Comparison of ENCODE assay signal across 20 cellular contexts in genomic region chr1:68590473-68590872, GRCh38.
A peak's percentile ranks its signal among the peaks of the same experiment; 100 is the strongest.
DNase-seq lines count a peak whose midpoint lies in the region; ATAC-seq and TF ChIP-seq lines count a peak whose summit lies in the region.
"Had no signal": no experiment of that assay in that cellular context is flagged by ENCODE, and none has a peak within 500 bp of the region (broad histone marks: within the 10 kb centered on the region; RNA-seq: fewer than 3 reads in every experiment).

No MANE protein-coding gene starts in this region.

- no peak overlapping the region for H3K9ac ChIP-seq in mammary epithelial cell (ENCODE audit: insufficient read depth, low read length)
- H3K9ac ChIP-seq: BLaER1 treated with 17β-estradiol and CSF1 and Interleukin-3, amounts not matched to agents 10 nM and 100 nM had no signal

- no peaks in the 10 kb centered on the region for H3K4me1 Mint-ChIP-seq in activated CD4-positive, alpha-beta T cell treated with anti-CD3 and anti-CD28 coated beads for 36 hours
- H3K4me1 Mint-ChIP-seq: H9 had no signal

- no peak for ATAC-seq in activated CD4-positive, alpha-beta T cell treated with anti-CD3 and anti-CD28 coated beads for 36 hours
- ATAC-seq: GM12878, Panc1 had no signal

- H3K27ac ChIP-seq in mammary epithelial cell (ENCODE audit: insufficient read depth, low read depth, low read length): no peak overlapping the region
- H3K27ac ChIP-seq: BLaER1 treated with 17β-estradiol and CSF1 and Interleukin-3, amounts not matched to agents 10 nM and 100 nM had no signal

- no peaks in the 10 kb centered on the region for H3K9me3 Mint-ChIP-seq in activated CD4-positive, alpha-beta T cell treated with anti-CD3 and anti-CD28 coated beads for 36 hours (ENCODE audit: low read depth)
- H3K9me3 Mint-ChIP-seq: H9 had no signal

- H3K27ac Mint-ChIP-seq in activated CD4-positive, alpha-beta T cell treated with anti-CD3 and anti-CD28 coated beads for 36 hours: no peak overlapping the region
- H3K27ac Mint-ChIP-seq: H9 had no signal

- dilution Hi-C loops in mammary epithelial cell (cut with HindIII; ENCODE audit: low sequenced_read_pairs): no loop called here

- no peaks in the 10 kb centered on the region for H3K36me3 ChIP-seq in mammary epithelial cell (ENCODE audit: insufficient read depth, low read length)
- H3K36me3 ChIP-seq: BLaER1 treated with 17β-estradiol and CSF1 and Interleukin-3, amounts not matched to agents 10 nM and 100 nM had no signal

- POLR2A ChIA-PET in activated CD4-positive, alpha-beta T cell treated with anti-CD3 and anti-CD28 coated beads for 36 hours (lab: Charles Lee): no interaction called here

- TF ChIP-seq CTCF in mammary epithelial cell (conservative IDR thresholded peaks at IDR 0.05 in 1 of 2, IDR thresholded peaks at IDR 0.05 in 1 of 2; ENCODE audit: extremely low read depth in 1 of 2, insufficient read depth in 1 of 2, low read depth in 1 of 2, low read length in 2 of 2): peak; percentile 8 to 49

- no peak overlapping the region for H3K4me3 Mint-ChIP-seq in activated CD4-positive, alpha-beta T cell treated with anti-CD3 and anti-CD28 coated beads for 36 hours
- H3K4me3 Mint-ChIP-seq: H9 had no signal

- H3K27me3 Mint-ChIP-seq in activated CD4-positive, alpha-beta T cell treated with anti-CD3 and anti-CD28 coated beads for 36 hours: no peaks in the 10 kb centered on the region

- CTCF ChIA-PET in mammary epithelial cell (lab: Charles Lee; ENCODE audit: low non-redundant PET): no interaction called here
- CTCF ChIA-PET in activated CD4-positive, alpha-beta T cell treated with anti-CD3 and anti-CD28 coated beads for 36 hours (lab: Charles Lee): no interaction called here

- H3K27me3 ChIP-seq in mammary epithelial cell (ENCODE audit: insufficient read depth, low read length): no peaks in the 10 kb centered on the region
- H3K27me3 ChIP-seq: BLaER1 treated with 17β-estradiol and CSF1 and Interleukin-3, amounts not matched to agents 10 nM and 100 nM had no signal

- H2AFZ ChIP-seq in mammary epithelial cell (ENCODE audit: low read depth, low read length): no peak overlapping the region

- 93% methylated on average over 1 of the region's 1 CpG for WGBS in mammary epithelial cell (ENCODE audit: low coverage, missing lambda C conversion rate)

- in situ Hi-C loops in mammary epithelial cell (cut with MboI; ENCODE audit: low sequenced_read_pairs in 2 of 2): loop anchor here (5.0 to 25.0 kb wide), 4 partner anchors 118 to 1147 kb away; no protein-coding TSS in a partner anchor

- no peak overlapping the region for H3K4me2 ChIP-seq in mammary epithelial cell (ENCODE audit: insufficient read depth, low read depth, low read length)
- H3K4me2 ChIP-seq: BLaER1 treated with 17β-estradiol and CSF1 and Interleukin-3, amounts not matched to agents 10 nM and 100 nM had no signal

- no peaks in the 10 kb centered on the region for H3K4me1 ChIP-seq in mammary epithelial cell (ENCODE audit: insufficient read depth, low read length)
- H3K4me1 ChIP-seq: BLaER1 treated with 17β-estradiol and CSF1 and Interleukin-3, amounts not matched to agents 10 nM and 100 nM had no signal

- H3K9me3 ChIP-seq in mammary epithelial cell (replicated peaks; ENCODE audit: insufficient read depth, low read length): no peaks in the 10 kb centered on the region
- H3K9me3 ChIP-seq: BLaER1 treated with 17β-estradiol and CSF1 and Interleukin-3, amounts not matched to agents 10 nM and 100 nM had no signal

- BruUV-seq in mammary epithelial cell (replicated peaks; lab: Mats Ljungman, UMichigan): no TSS peak

- H3K4me3 ChIP-seq in mammary epithelial cell (replicated peaks in 1 of 3; ENCODE audit: insufficient read depth in 1 of 3, low read depth in 2 of 3, low read length in 3 of 3): no peak overlapping the region
- H3K4me3 ChIP-seq: BLaER1 treated with 17β-estradiol and CSF1 and Interleukin-3, amounts not matched to agents 10 nM and 100 nM; GM12878 had no signal

- intact Hi-C loops in mammary epithelial cell (cut with micrococcal nuclease): loop anchor here (1.0 kb wide), 2 partner anchors 120 to 474 kb away; no protein-coding TSS in a partner anchor
- intact Hi-C loops in activated CD4-positive, alpha-beta T cell treated with anti-CD3 and anti-CD28 coated beads for 36 hours (cut with DNase I, micrococcal nuclease): loop anchor here in 1 of 2 experiments (10.0 kb wide), 1 partner anchor 476 kb away; no protein-coding TSS in a partner anchor

- H3K36me3 Mint-ChIP-seq in activated CD4-positive, alpha-beta T cell treated with anti-CD3 and anti-CD28 coated beads for 36 hours (ENCODE audit: low read depth): no peaks in the 10 kb centered on the region

- H3K79me2 ChIP-seq in mammary epithelial cell (ENCODE audit: insufficient read depth, low read length): no peaks in the 10 kb centered on the region

- DNase-seq in DMS53 (lab: John Stamatoyannopoulos, UW) (peak; percentile 27), DMS53 treated with DMSO at 0.1 percent for 48 hours (lab: John Stamatoyannopoulos, UW; ENCODE audit: unreplicated experiment) (no peak), OCI-M1 (lab: John Stamatoyannopoulos, UW) (peak; percentile 17), mammary epithelial cell (peak; percentile 16), kidney tubule cell (ENCODE audit: low spot score) (peak; percentile 3), NCI-H748 treated with DMSO at 0.1 percent for 48 hours (lab: John Stamatoyannopoulos, UW) (no peak), NCI-H187 treated with DMSO at 0.1 percent for 48 hours (lab: John Stamatoyannopoulos, UW) (no peak)
- no peak for DNase-seq in activated CD4-positive, alpha-beta T cell treated with anti-CD3 and anti-CD28 coated beads for 36 hours
- DNase-seq: 8988T, DMS153, H9, KBM-7, MM.1S, NCI-H1105 treated with DMSO at 0.1 percent for 48 hours, NCI-H2029, NCI-H510A treated with DMSO at 0.1 percent for 48 hours, SHP77 treated with DMSO at 0.1 percent for 48 hours had no signal

- H4K20me1 ChIP-seq in mammary epithelial cell (ENCODE audit: insufficient read depth, low read length): no peaks in the 10 kb centered on the region
- H4K20me1 ChIP-seq: BLaER1 treated with 17β-estradiol and CSF1 and Interleukin-3, amounts not matched to agents 10 nM and 100 nM had no signal

Comparison
In these comparisons a context has a peak if more than half of its experiments do, and no peak if none do; other contexts are left out.
1. DNase-seq: peak in DMS53 (single experiment), OCI-M1 (single experiment), mammary epithelial cell (single experiment) and kidney tubule cell (single experiment); none in DMS53 treated with DMSO at 0.1 percent for 48 hours (single experiment), NCI-H748 treated with DMSO at 0.1 percent for 48 hours (single experiment), NCI-H187 treated with DMSO at 0.1 percent for 48 hours (single experiment) and activated CD4-positive, alpha-beta T cell treated with anti-CD3 and anti-CD28 coated beads for 36 hours (single experiment).